In genomic region chr3:171704002-171704401, GRCh38 we compare ENCODE assay signal across 8 cellular contexts.
A peak's percentile ranks its signal among the peaks of the same experiment; 100 is the strongest.
DNase-seq lines count a peak whose midpoint lies in the region; ATAC-seq and TF ChIP-seq lines count a peak whose summit lies in the region.

No MANE protein-coding gene starts in this region.

- peaks cover 0 to 15% (median 0%) of the 10 kb centered on the region in 12 donors for H3K4me1 ChIP-seq in heart left ventricle
- H3K4me1 ChIP-seq in Loucy (ENCODE audit: insufficient read depth, low read length, poor library complexity, severe bottlenecking), result no peaks in the 10 kb centered on the region
- no peaks in the 10 kb centered on the region for H3K4me1 ChIP-seq in upper lobe of right lung

- no peaks in the 10 kb centered on the region for H3K27me3 ChIP-seq in heart left ventricle
- no peaks in the 10 kb centered on the region for H3K27me3 ChIP-seq in Loucy (ENCODE audit: insufficient read depth, low read length, poor library complexity, severe bottlenecking)
- no peaks in the 10 kb centered on the region for H3K27me3 ChIP-seq in WERI-Rb-1 (ENCODE audit: insufficient read depth, low read depth, severe bottlenecking)
- H3K27me3 ChIP-seq in upper lobe of right lung, result no peaks in the 10 kb centered on the region

- 26 to 46% (median 39%) methylated on average over 2 of the region's 2 CpGs for whole genome bisulfite sequencing in heart left ventricle, 4 donors

- H3K9me2 ChIP-seq in Loucy (replicated peaks; ENCODE audit: low read depth, low read length), result no peaks in the 10 kb centered on the region

- no peaks in the 10 kb centered on the region for H3F3A ChIP-seq in Loucy (ENCODE audit: low read depth)

- DNase-seq in heart left ventricle, result no peak
- DNase-seq in Right ventricle myocardium superior, result no peak
- peak; percentile 37 for DNase-seq in WERI-Rb-1
- DNase-seq in hepatic stellate cell (ENCODE audit: low spot score), result peak; percentile 29
- DNase-seq in upper lobe of right lung, result no peak
- no peak for DNase-seq in amniotic stem cell (lab: John Stamatoyannopoulos, UW)

- H3K9me3 ChIP-seq in heart left ventricle (peaks cover 0 to 16% (median 4%) of the 10 kb centered on the region in 12 donors), Loucy (ENCODE audit: insufficient read depth, low read depth, low read length) (no peaks in the 10 kb centered on the region), WERI-Rb-1 (ENCODE audit: severe bottlenecking) (peaks cover 8% of the 10 kb centered on the region), upper lobe of right lung (peaks cover 8% of the 10 kb centered on the region)

- H3K4me3 ChIP-seq in heart left ventricle (no peak overlapping the region), Loucy (ENCODE audit: low read length, poor library complexity, severe bottlenecking) (no peak overlapping the region), WERI-Rb-1 (ENCODE audit: low read depth, low read length) (no peak overlapping the region), upper lobe of right lung (no peak overlapping the region)

- H2AFZ ChIP-seq in Loucy (ENCODE audit: low read length), result no peak overlapping the region

- H4K20me1 ChIP-seq in Loucy (ENCODE audit: insufficient read depth, low read length, poor library complexity, severe bottlenecking), result no peaks in the 10 kb centered on the region

- ATAC-seq in heart left ventricle, result no peak
- no peak for ATAC-seq in Right ventricle myocardium superior (ENCODE audit: poor library complexity)
- peak; percentile 83 for ATAC-seq in upper lobe of right lung
- no peak for ATAC-seq in GM21367 (IDR thresholded peaks at IDR 0.05; ENCODE audit: unreplicated experiment)

- H3K27ac ChIP-seq in heart left ventricle (no peak overlapping the region), WERI-Rb-1 (no peak overlapping the region), upper lobe of right lung (no peak overlapping the region)

- TF ChIP-seq POLR2A in heart left ventricle (IDR thresholded peaks at IDR 0.05), result no peak

- peak in 11 of 12 donors; percentile 16 to 53 (median 36) for TF ChIP-seq CTCF in heart left ventricle (IDR thresholded peaks at IDR 0.05)
- peak; percentile 79 for TF ChIP-seq CTCF in Loucy (conservative IDR thresholded peaks at IDR 0.05; ENCODE audit: low read length)
- TF ChIP-seq CTCF in WERI-Rb-1 (IDR thresholded peaks at IDR 0.05; ENCODE audit: low read depth, low read length), result peak; percentile 62
- TF ChIP-seq CTCF in upper lobe of right lung (IDR thresholded peaks at IDR 0.05), result peak; percentile 59

- no peak overlapping the region for H3K4me2 ChIP-seq in Loucy (ENCODE audit: low read depth, low read length, poor library complexity, severe bottlenecking)

- no peaks in the 10 kb centered on the region for H3K79me2 ChIP-seq in Loucy (ENCODE audit: insufficient read depth, low read length)

- no peak overlapping the region for H3K9ac ChIP-seq in Loucy (ENCODE audit: low read depth, low read length, poor library complexity, severe bottlenecking)

- H3K36me3 ChIP-seq in heart left ventricle, result peaks cover 0 to 62% (median 12%) of the 10 kb centered on the region in 9 donors
- H3K36me3 ChIP-seq in Loucy (ENCODE audit: insufficient read depth, low read length), result no peaks in the 10 kb centered on the region
- no peaks in the 10 kb centered on the region for H3K36me3 ChIP-seq in WERI-Rb-1
- H3K36me3 ChIP-seq in upper lobe of right lung, result no peaks in the 10 kb centered on the region

- intact Hi-C loops in heart left ventricle (cut with DNase I), result loop anchor here in 4 of 10 donors (5.0 to 10.0 kb wide), 4 partner anchors 68 to 131 kb away; no protein-coding TSS in a partner anchor
- intact Hi-C loops in Right ventricle myocardium superior (cut with DNase I), result loop anchor here (10.0 kb wide), 1 partner anchor 71 kb away; no protein-coding TSS in a partner anchor
- intact Hi-C loops in upper lobe of right lung (cut with DNase I), result no loop called here

Comparison
In these comparisons a context has a peak if more than half of its experiments do, and no peak if none do; other contexts are left out.
1. DNase-seq: peak in WERI-Rb-1 (single experiment) and hepatic stellate cell (single experiment); none in heart left ventricle (0 of 5), Right ventricle myocardium superior (single experiment), upper lobe of right lung (single experiment) and amniotic stem cell (single experiment).
2. Peak in every context shown above with its lines, with median percentiles within 50 percentile points of each other: CTCF ChIP-seq.